ENCODE assay signal across 1 cellular context in the genomic region with DNA sequence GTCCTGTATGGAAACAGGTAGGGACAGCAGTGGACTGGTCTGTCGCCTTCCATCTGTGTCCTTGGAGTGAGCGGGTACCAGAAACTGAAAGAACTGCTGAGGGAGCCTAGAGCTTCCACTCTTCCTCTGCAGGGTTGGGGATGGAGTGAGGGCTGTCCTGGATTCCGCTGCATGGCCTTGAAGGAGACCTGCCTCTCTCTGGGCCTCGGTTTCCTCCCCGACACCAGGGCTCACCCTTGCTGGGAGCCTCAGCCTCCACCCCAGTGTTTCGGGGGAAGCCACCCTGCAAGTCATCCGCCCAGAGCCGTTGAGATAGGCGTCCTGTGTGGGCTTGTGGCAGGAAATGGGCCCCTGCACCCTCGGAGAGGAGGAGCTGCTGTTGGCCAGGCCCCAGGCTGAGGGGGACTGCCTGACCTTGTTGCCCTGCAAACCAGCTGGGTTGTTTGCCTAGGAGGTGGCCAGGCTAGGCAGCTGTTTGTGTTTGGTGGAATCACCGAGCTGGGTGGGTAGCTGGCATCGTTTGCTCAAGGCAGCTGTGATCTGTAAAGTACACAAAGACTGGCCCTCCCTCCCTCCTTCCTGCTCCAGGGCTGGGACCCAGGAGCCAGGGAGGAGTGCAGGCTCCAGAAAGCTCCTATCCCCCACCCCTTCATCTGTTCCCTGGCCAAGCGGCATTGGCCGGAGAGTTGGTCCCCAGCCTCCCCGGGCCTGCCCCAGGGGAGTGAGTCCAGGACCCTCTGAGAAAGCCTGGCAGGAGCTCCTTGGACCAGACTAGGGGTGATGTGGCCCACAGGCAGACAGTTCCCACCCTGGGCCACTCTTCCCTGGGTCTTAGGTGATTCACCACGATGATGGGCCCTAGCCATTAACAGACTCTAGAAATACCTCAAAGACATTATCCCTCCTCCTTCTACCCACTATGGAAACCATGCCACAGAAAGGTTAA.
TF ChIP-seq lines count a peak whose summit lies in the region.

No MANE protein-coding gene starts in this region.

TF ChIP-seq in IMR-90, 13 proteins besides CTCF, POLR2A, EP300 and RAD21:
- TF ChIP-seq MAZ (IDR thresholded peaks at IDR 0.05; ENCODE audit: borderline replicate concordance, low read depth, low read length): no peak
- TF ChIP-seq FOS (IDR thresholded peaks at IDR 0.05; ENCODE audit: low read depth, low read length): no peak
- TF ChIP-seq MAFK (IDR thresholded peaks at IDR 0.05; ENCODE audit: low read depth, low read length): no peak
- no peak for TF ChIP-seq NFE2L2 (IDR thresholded peaks at IDR 0.05; ENCODE audit: low read depth, low read length)
- no peak for TF ChIP-seq RFX5 (IDR thresholded peaks at IDR 0.05; ENCODE audit: low read depth, low read length)
- TF ChIP-seq SMC3 (IDR thresholded peaks at IDR 0.05; ENCODE audit: low read depth, low read length): no peak
- TF ChIP-seq RCOR1 (IDR thresholded peaks at IDR 0.05; ENCODE audit: insufficient replicate concordance, low read length): no peak
- TF ChIP-seq BHLHE40 (IDR thresholded peaks at IDR 0.05; ENCODE audit: low read depth, low read length): no peak
- TF ChIP-seq ELK1 (IDR thresholded peaks at IDR 0.05; ENCODE audit: borderline replicate concordance, low read depth, low read length): no peak
